Comparison of ENCODE assay signal across 10 cellular contexts in genomic region chr11:12269104-12269441, GRCh38.
DNase-seq lines count a peak whose midpoint lies in the region; ATAC-seq, FAIRE-seq and TF ChIP-seq lines count a peak whose summit lies in the region.
"Had no signal": no experiment of that assay in that cellular context is flagged by ENCODE, and none has a peak within 500 bp of the region (broad histone marks: within the 10 kb centered on the region; RNA-seq: fewer than 3 reads in every experiment).

No MANE protein-coding gene starts in this region.

- WGBS in heart left ventricle, 4 donors, result 41 to 53% (median 45%) methylated on average over 3 of the region's 3 CpGs
- 11 to 62% methylated on average over 3 of the region's 3 CpGs for WGBS in pancreas, 2 donors

- peak; percentile 95 for DNase-seq in EH (ENCODE audit: low read depth)
- DNase-seq in adipocyte (ENCODE audit: low read depth), result peak; percentile 74
- peak in 1 of 5 donors; percentile 64 for DNase-seq in heart left ventricle
- DNase-seq in pancreas, result peak in 4 of 6 donors; percentile 38 to 64 (median 56)
- DNase-seq in OCI-M2 (lab: John Stamatoyannopoulos, UW; ENCODE audit: unreplicated experiment), result no peak
- no peak for DNase-seq in NCI-H128 (lab: John Stamatoyannopoulos, UW; ENCODE audit: unreplicated experiment)
- DNase-seq: NCI-H345, T-helper 2 cell had no signal

- intact Hi-C loops in heart left ventricle (cut with DNase I) (loop anchor here in 1 of 10 donors (10.0 kb wide), 1 partner anchor 464 kb away; no protein-coding TSS in a partner anchor), pancreas (cut with DNase I) (no loop called here)

- no peak for TF ChIP-seq POLR2A in heart left ventricle (IDR thresholded peaks at IDR 0.05)

- ATAC-seq in heart left ventricle (peak; percentile 71 to 80 (median 75)), pancreas (peak in 3 of 4 donors; percentile 49 to 83 (median 68)), HG02852 (IDR thresholded peaks at IDR 0.05; ENCODE audit: unreplicated experiment) (no peak), HG02938 (IDR thresholded peaks at IDR 0.05; ENCODE audit: unreplicated experiment) (no peak)

- FAIRE-seq in pancreas (lab: Jason Lieb, UNC), result no peak

- peaks cover 1% of the 10 kb centered on the region for H3K36me3 ChIP-seq in adipocyte (ENCODE audit: control insufficient read depth, insufficient read depth, low read length, severe bottlenecking)
- peaks cover 0 to 11% (median 5%) of the 10 kb centered on the region in 9 donors for H3K36me3 ChIP-seq in heart left ventricle
- H3K36me3 ChIP-seq in pancreas, result no peaks in the 10 kb centered on the region

- no peaks in the 10 kb centered on the region for H3K27me3 ChIP-seq in adipocyte (replicated peaks; ENCODE audit: control insufficient read depth, insufficient read depth, low read length)
- no peaks in the 10 kb centered on the region for H3K27me3 ChIP-seq in heart left ventricle
- H3K27me3 ChIP-seq in pancreas, result no peaks in the 10 kb centered on the region

- TF ChIP-seq CTCF in heart left ventricle (IDR thresholded peaks at IDR 0.05) (no peak), pancreas (IDR thresholded peaks at IDR 0.05) (no peak)

- H3K9ac ChIP-seq in adipocyte (ENCODE audit: low read length), result no peak overlapping the region

- H3K4me1 ChIP-seq in adipocyte (ENCODE audit: control insufficient read depth, insufficient read depth, low read length) (peaks cover 14% of the 10 kb centered on the region), heart left ventricle (peaks cover 0 to 19% (median 11%) of the 10 kb centered on the region in 12 donors), pancreas (peaks cover 0 to 18% (median 7%) of the 10 kb centered on the region in 3 donors)

- H3K27ac ChIP-seq in heart left ventricle (peak overlapping the region in 3 of 12 donors; percentile 34 to 77 (median 58)), pancreas (peak overlapping the region in 2 of 4 donors; percentile 31 to 68)

- H3K4me3 ChIP-seq in adipocyte (ENCODE audit: low read length) (no peak overlapping the region), heart left ventricle (no peak overlapping the region), pancreas (no peak overlapping the region)

- H3K9me3 ChIP-seq in adipocyte (ENCODE audit: control insufficient read depth, low read length) (no peaks in the 10 kb centered on the region), heart left ventricle (no peaks in the 10 kb centered on the region), pancreas (no peaks in the 10 kb centered on the region)

Comparison
In these comparisons a context has a peak if more than half of its experiments do, and no peak if none do; other contexts are left out.
1. DNase-seq: peak in EH (single experiment), adipocyte (single experiment) and pancreas (4 of 6); none in OCI-M2 (single experiment) and NCI-H128 (single experiment).
2. ATAC-seq: peak in heart left ventricle (4 of 4) and pancreas (3 of 4); none in HG02852 (single experiment) and HG02938 (single experiment).